ENCODE assay signal across 9 cellular contexts in the genomic region with DNA sequence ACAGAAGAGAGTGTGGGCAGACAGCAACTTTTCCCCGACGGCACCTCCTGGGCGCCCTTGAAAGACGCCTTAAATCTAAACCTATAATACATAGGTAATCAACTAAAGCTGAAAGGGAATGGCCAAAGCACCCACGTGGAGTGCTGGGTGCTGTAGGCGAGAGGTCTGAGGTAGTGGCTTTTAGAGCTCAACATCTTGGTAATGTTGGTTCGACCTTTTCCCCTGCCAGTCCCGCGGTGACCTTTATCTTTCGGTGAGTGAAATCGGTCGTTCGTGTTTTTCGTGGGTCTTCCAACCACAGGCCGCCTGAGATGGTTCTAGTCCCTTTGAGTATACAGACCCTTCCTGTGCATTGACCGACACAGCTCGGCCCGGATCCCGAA. TPM values are rescaled to one million over a fixed set of nuclear protein-coding genes. Genes with fewer than 3 reads are reported as not detected.
DNase-seq lines count a peak whose midpoint lies in the region; ATAC-seq, FAIRE-seq and TF ChIP-seq lines count a peak whose summit lies in the region.
"Had no signal": no experiment of that assay in that cellular context is flagged by ENCODE, and none has a peak within 500 bp of the region (broad histone marks: within the 10 kb centered on the region; RNA-seq: fewer than 3 reads in every experiment).

No MANE protein-coding gene starts in this region.

- H3K9me3 ChIP-seq in HepG2 (ENCODE audit: low read length) (no peaks in the 10 kb centered on the region), right lobe of liver (no peaks in the 10 kb centered on the region), HUES48 (ENCODE audit: control insufficient read depth, insufficient read depth, low read length) (no peaks in the 10 kb centered on the region), neural cell (ENCODE audit: low read length) (no peaks in the 10 kb centered on the region), SJCRH30 (replicated peaks) (no peaks in the 10 kb centered on the region)

- H3K4me1 ChIP-seq in HepG2 (ENCODE audit: insufficient read depth, low read length) (peaks cover 38% of the 10 kb centered on the region), right lobe of liver (peaks cover 0 to 12% (median 0%) of the 10 kb centered on the region in 4 donors), HUES48 (ENCODE audit: control insufficient read depth, insufficient read depth, low read length) (peaks cover 15% of the 10 kb centered on the region; the same call in 1 of the 2 replicates), SJCRH30 (no peaks in the 10 kb centered on the region)

- CTCF ChIA-PET in HepG2 (lab: Yijun Ruan, JAX; ENCODE audit: low intra/inter-chr PET ratio, low total read pairs), result interaction anchor here (1.1 to 1.5 kb wide), 2 partner anchors 19 to 22 kb away, joined by 4 to 6 read pairs; no protein-coding TSS in a partner anchor

- DNase-seq in HepG2 (ENCODE audit: low spot score), result no peak
- DNase-seq in right lobe of liver, result no peak
- no peak for DNase-seq in bronchial epithelial cell (ENCODE audit: low read depth)
- DNase-seq in NCI-H510A treated with DMSO at 0.1 percent for 48 hours (lab: John Stamatoyannopoulos, UW), result no peak
- no peak for DNase-seq in SJCRH30

- WGBS in HepG2 (ENCODE audit: low lambda C conversion rate), result 3% methylated on average over 19 of the region's 19 CpGs
- 4% methylated on average over 9 of the region's 19 CpGs for WGBS in right lobe of liver (ENCODE audit: insufficient coverage, low coverage, low lambda C conversion rate, missing lambda C conversion rate)

- H3K36me3 ChIP-seq in HepG2 (replicated peaks in 1 of 2; ENCODE audit: control insufficient read depth in 1 of 2, insufficient read depth in 2 of 2, low read length in 2 of 2) (no peaks in the 10 kb centered on the region), right lobe of liver (no peaks in the 10 kb centered on the region), HUES48 (ENCODE audit: control insufficient read depth, insufficient read depth, low read length) (no peaks in the 10 kb centered on the region), bronchial epithelial cell (ENCODE audit: control insufficient read depth, insufficient read depth, low read length) (no peaks in the 10 kb centered on the region), neural cell (ENCODE audit: insufficient read depth, low read length) (no peaks in the 10 kb centered on the region), SJCRH30 (no peaks in the 10 kb centered on the region)

- H2AFZ ChIP-seq in HepG2 (ENCODE audit: low read length), result no peak overlapping the region
- no peak overlapping the region for H2AFZ ChIP-seq in neural cell (ENCODE audit: low read depth, low read length)

- no peaks in the 10 kb centered on the region; a peak in 1 of 5 replicates for H3K27me3 ChIP-seq in HepG2 (ENCODE audit: control insufficient read depth in 1 of 2, insufficient read depth in 2 of 2, low read length in 2 of 2)
- peaks cover 5 to 26% of the 10 kb centered on the region in 2 donors for H3K27me3 ChIP-seq in right lobe of liver
- H3K27me3 ChIP-seq in HUES48 (ENCODE audit: control insufficient read depth, insufficient read depth, low read length), result peaks cover 37% of the 10 kb centered on the region
- H3K27me3 ChIP-seq in bronchial epithelial cell (ENCODE audit: control insufficient read depth, insufficient read depth, low read length), result peaks cover 1% of the 10 kb centered on the region
- H3K27me3 ChIP-seq in neural cell (ENCODE audit: insufficient read depth, low read depth, low read length), result peaks cover 79% of the 10 kb centered on the region
- H3K27me3 ChIP-seq in SJCRH30, result peaks cover 11% of the 10 kb centered on the region; the same call in 1 of the 2 replicates

- BruUV-seq in HepG2 (replicated peaks; lab: Mats Ljungman, UMichigan), result no TSS peak

- TF ChIP-seq CTCF in HepG2 (CRISPR knock-in tag; IDR thresholded peaks at IDR 0.05) (no peak), right lobe of liver (IDR thresholded peaks at IDR 0.05) (no peak), bronchial epithelial cell (IDR thresholded peaks at IDR 0.05; ENCODE audit: insufficient read depth, low read length, severe bottlenecking) (no peak), neural cell (IDR thresholded peaks at IDR 0.05; ENCODE audit: poor library complexity, severe bottlenecking) (no peak)

- no peak for TF ChIP-seq EP300 in HepG2 (IDR thresholded peaks at IDR 0.05; ENCODE audit: low read depth in 2 of 2, low read length in 2 of 2)
- TF ChIP-seq EP300 in HepG2 (CRISPR knock-in tag; IDR thresholded peaks at IDR 0.05; ENCODE audit: borderline replicate concordance), result no peak
- no peak for TF ChIP-seq EP300 in neural cell (conservative IDR thresholded peaks at IDR 0.05; ENCODE audit: poor library complexity, severe bottlenecking)

- H3K4me3 ChIP-seq in HepG2 (replicated peaks in 1 of 3; ENCODE audit: insufficient read depth in 1 of 3, low read depth in 2 of 3, low read length in 3 of 3) (peak overlapping the region; percentile 69 to 78 (median 77)), right lobe of liver (no peak overlapping the region), HUES48 (ENCODE audit: low read depth, low read length) (peak overlapping the region; percentile 88), bronchial epithelial cell (ENCODE audit: low read depth, low read length) (peak overlapping the region; percentile 34), neural cell (ENCODE audit: low read length) (peak overlapping the region; percentile 69), SJCRH30 (no peak overlapping the region)

- H3F3A ChIP-seq in neural cell (ENCODE audit: insufficient read depth, low read length, poor library complexity, severe bottlenecking), result no peaks in the 10 kb centered on the region

- FAIRE-seq in HepG2 (lab: Jason Lieb, UNC), result no peak
- FAIRE-seq in bronchial epithelial cell (lab: Jason Lieb, UNC), result no peak
- FAIRE-seq: colon had no signal

- in situ Hi-C loops in HepG2 (cut with HindIII; ENCODE audit: extremely low pct_ligation_motif_present, low pct_unique_long_range_greater_than_20kb), result loop anchor here (5.0 kb wide), 1 partner anchor 50 kb away; a partner anchor contains a TSS

- no peak for TF ChIP-seq RAD21 in HepG2 (CRISPR knock-in tag; IDR thresholded peaks at IDR 0.05)
- no peak for TF ChIP-seq RAD21 in neural cell (conservative IDR thresholded peaks at IDR 0.05)

- H3K27ac ChIP-seq in HepG2 (ENCODE audit: extremely low read length, insufficient read depth, low read length) (peak overlapping the region; percentile 16), right lobe of liver (no peak overlapping the region), HUES48 (ENCODE audit: low read depth, low read length) (no peak overlapping the region), neural cell (ENCODE audit: low read length) (no peak overlapping the region), SJCRH30 (no peak overlapping the region)

- TF ChIP-seq POLR2A in HepG2 (IDR thresholded peaks at IDR 0.05; ENCODE audit: insufficient read depth in 1 of 2, low read depth in 2 of 2, low read length in 2 of 2) (no peak), right lobe of liver (IDR thresholded peaks at IDR 0.05) (no peak)

- H3K79me2 ChIP-seq in HepG2 (ENCODE audit: insufficient read depth, low read length) (no peaks in the 10 kb centered on the region), neural cell (replicated peaks; ENCODE audit: insufficient read depth, low read length) (no peaks in the 10 kb centered on the region)

- H4K20me1 ChIP-seq in HepG2 (ENCODE audit: insufficient read depth, low read length) (no peaks in the 10 kb centered on the region), neural cell (ENCODE audit: insufficient read depth) (no peaks in the 10 kb centered on the region)

- POLR2A ChIA-PET in HepG2 (lab: Yijun Ruan, JAX), result interaction anchor here (0.6 to 3.3 kb wide), 8 partner anchors 19 to 289 kb away, joined by 3 to 99 read pairs (median 6); a partner anchor contains a TSS

- no peaks in the 10 kb centered on the region for H3K9me2 ChIP-seq in neural cell (ENCODE audit: insufficient read depth, low read length)

- H3K4me2 ChIP-seq in HepG2 (ENCODE audit: low read depth, low read length) (peak overlapping the region; percentile 78), neural cell (ENCODE audit: low read length) (peak overlapping the region; percentile 66)

- ATAC-seq in HepG2 (peak; percentile 53), right lobe of liver (no peak), HG02571 (IDR thresholded peaks at IDR 0.05; ENCODE audit: unreplicated experiment) (no peak)

- intact Hi-C loops in HepG2 (cut with micrococcal nuclease; ENCODE audit: unreplicated experiment), result loop anchor here (1.0 to 2.0 kb wide), 2 partner anchors 19 to 24 kb away; no protein-coding TSS in a partner anchor
- intact Hi-C loops in right lobe of liver (cut with DNase I), result no loop called here

- peak overlapping the region; percentile 48 for H3K9ac ChIP-seq in HepG2 (ENCODE audit: insufficient read depth, low read depth, low read length)
- no peak overlapping the region for H3K9ac ChIP-seq in HUES48 (ENCODE audit: low read depth, low read length)
- no peak overlapping the region for H3K9ac ChIP-seq in neural cell (ENCODE audit: low read length)

RNA-seq across cellular contexts. Expression of a gene that starts 9.1 kb away (rescaled TPM):
- total RNA-seq in HepG2 (2016; rRNA removed; fragmentation: Illumina TruSeq; extraction: Trizol) (not detected in 2 replicates), right lobe of liver (not detected), bronchial epithelial cell (not detected in 2 replicates)
- total RNA-seq in HepG2 (2016; cell fraction: cytosol; rRNA removed; fragmentation: Illumina TruSeq; extraction: Trizol; ENCODE audit: low read depth), result not detected in 2 replicates
- total RNA-seq in HepG2 (2016; cell fraction: insoluble cytoplasmic fraction; rRNA removed; fragmentation: Illumina TruSeq; extraction: Trizol), result not detected in 2 replicates
- total RNA-seq in HepG2 (2016; cell fraction: membrane; rRNA removed; fragmentation: Illumina TruSeq; extraction: Trizol), result not detected in 2 replicates
- not detected in 2 replicates for total RNA-seq in HepG2 (2016; cell fraction: nucleus; rRNA removed; fragmentation: Illumina TruSeq; extraction: Trizol)
- polyA plus RNA-seq in HepG2 (2011; rRNA removed) (0.09 TPM in 1 of 2 replicates, not detected in the other), neural cell (not detected in 2 replicates)
- not detected in 2 replicates for polyA plus RNA-seq in HepG2 (2011; cell fraction: cytosol; rRNA removed)
- polyA plus RNA-seq in HepG2 (2011; cell fraction: nucleus; rRNA removed), result 0.18 and 0.38 TPM in 2 replicates
- not detected in 2 replicates for polyA plus RNA-seq in HepG2 (2012)
- polyA plus RNA-seq in HepG2 (2016; cell fraction: cytosol; fragmentation: Illumina TruSeq; extraction: Trizol; ENCODE audit: low read depth), result not detected in 2 replicates
- polyA plus RNA-seq in HepG2 (2016; cell fraction: insoluble cytoplasmic fraction; fragmentation: Illumina TruSeq; extraction: Trizol; ENCODE audit: low read depth), result not detected in 2 replicates
- polyA plus RNA-seq in HepG2 (2016; cell fraction: membrane; fragmentation: Illumina TruSeq; extraction: Trizol; ENCODE audit: low read depth), result not detected in 2 replicates
- polyA plus RNA-seq in HepG2 (2016; cell fraction: nucleus; fragmentation: Illumina TruSeq; extraction: Trizol; ENCODE audit: insufficient read depth, low read depth), result not detected in 2 replicates
- polyA minus RNA-seq in HepG2 (2011; rRNA and poly(A)+ RNA removed; ENCODE audit: low replicate concordance), result 0.26 and 0.50 TPM in 2 replicates
- not detected in 2 replicates for polyA minus RNA-seq in HepG2 (2011; cell fraction: cytosol; rRNA and poly(A)+ RNA removed)
- not detected in 2 replicates for polyA minus RNA-seq in HepG2 (2011; cell fraction: nucleus; rRNA and poly(A)+ RNA removed)
- not detected in 2 replicates for polyA minus RNA-seq in neural cell
- not detected in 2 replicates for total RNA-seq in SJCRH30 (2014; rRNA removed; shearing (Covaris generic))

RNA-seq across cellular contexts. Expression of a gene that starts 41.3 kb away (rescaled TPM):
- total RNA-seq in HepG2 (2016; rRNA removed; fragmentation: Illumina TruSeq; extraction: Trizol), result not detected in 2 replicates
- not detected in 2 replicates for total RNA-seq in HepG2 (2016; cell fraction: cytosol; rRNA removed; fragmentation: Illumina TruSeq; extraction: Trizol; ENCODE audit: low read depth)
- not detected in 2 replicates for total RNA-seq in HepG2 (2016; cell fraction: insoluble cytoplasmic fraction; rRNA removed; fragmentation: Illumina TruSeq; extraction: Trizol)
- total RNA-seq in HepG2 (2016; cell fraction: membrane; rRNA removed; fragmentation: Illumina TruSeq; extraction: Trizol), result not detected in 2 replicates
- not detected in 2 replicates for total RNA-seq in HepG2 (2016; cell fraction: nucleus; rRNA removed; fragmentation: Illumina TruSeq; extraction: Trizol)
- polyA plus RNA-seq in HepG2 (2011; rRNA removed), result not detected in 2 replicates
- not detected in 2 replicates for polyA plus RNA-seq in HepG2 (2011; cell fraction: cytosol; rRNA removed)
- not detected in 2 replicates for polyA plus RNA-seq in HepG2 (2011; cell fraction: nucleus; rRNA removed)
- polyA plus RNA-seq in HepG2 (2012), result not detected in 2 replicates
- polyA plus RNA-seq in HepG2 (2016; cell fraction: cytosol; fragmentation: Illumina TruSeq; extraction: Trizol; ENCODE audit: low read depth), result not detected in 2 replicates
- not detected in 2 replicates for polyA plus RNA-seq in HepG2 (2016; cell fraction: insoluble cytoplasmic fraction; fragmentation: Illumina TruSeq; extraction: Trizol; ENCODE audit: low read depth)
- polyA plus RNA-seq in HepG2 (2016; cell fraction: membrane; fragmentation: Illumina TruSeq; extraction: Trizol; ENCODE audit: low read depth), result not detected in 2 replicates
- polyA plus RNA-seq in HepG2 (2016; cell fraction: nucleus; fragmentation: Illumina TruSeq; extraction: Trizol; ENCODE audit: insufficient read depth, low read depth), result not detected in 2 replicates
- polyA minus RNA-seq in HepG2 (2011; rRNA and poly(A)+ RNA removed; ENCODE audit: low replicate concordance), result not detected in 2 replicates
- polyA minus RNA-seq in HepG2 (2011; cell fraction: cytosol; rRNA and poly(A)+ RNA removed), result not detected in 2 replicates
- polyA minus RNA-seq in HepG2 (2011; cell fraction: nucleus; rRNA and poly(A)+ RNA removed), result not detected in 2 replicates
- not detected for total RNA-seq in right lobe of liver
- not detected in 2 replicates for total RNA-seq in bronchial epithelial cell
- polyA plus RNA-seq in neural cell, result not detected in 2 replicates
- polyA minus RNA-seq in neural cell, result not detected in 2 replicates
- total RNA-seq in SJCRH30 (2014; rRNA removed; shearing (Covaris generic)), result not detected in 2 replicates

RNA-seq across cellular contexts. Expression of a gene that starts 44.6 kb away (rescaled TPM):
- not detected in 2 replicates for total RNA-seq in HepG2 (2016; rRNA removed; fragmentation: Illumina TruSeq; extraction: Trizol)
- not detected in 2 replicates for total RNA-seq in HepG2 (2016; cell fraction: cytosol; rRNA removed; fragmentation: Illumina TruSeq; extraction: Trizol; ENCODE audit: low read depth)
- not detected in 2 replicates for total RNA-seq in HepG2 (2016; cell fraction: insoluble cytoplasmic fraction; rRNA removed; fragmentation: Illumina TruSeq; extraction: Trizol)
- total RNA-seq in HepG2 (2016; cell fraction: membrane; rRNA removed; fragmentation: Illumina TruSeq; extraction: Trizol), result not detected in 2 replicates
- not detected in 2 replicates for total RNA-seq in HepG2 (2016; cell fraction: nucleus; rRNA removed; fragmentation: Illumina TruSeq; extraction: Trizol)
- polyA plus RNA-seq in HepG2 (2011; rRNA removed), result not detected in 2 replicates
- polyA plus RNA-seq in HepG2 (2011; cell fraction: cytosol; rRNA removed), result not detected in 2 replicates
- polyA plus RNA-seq in HepG2 (2011; cell fraction: nucleus; rRNA removed), result not detected in 2 replicates
- not detected in 2 replicates for polyA plus RNA-seq in HepG2 (2012)
- not detected in 2 replicates for polyA plus RNA-seq in HepG2 (2016; cell fraction: cytosol; fragmentation: Illumina TruSeq; extraction: Trizol; ENCODE audit: low read depth)
- not detected in 2 replicates for polyA plus RNA-seq in HepG2 (2016; cell fraction: insoluble cytoplasmic fraction; fragmentation: Illumina TruSeq; extraction: Trizol; ENCODE audit: low read depth)
- not detected in 2 replicates for polyA plus RNA-seq in HepG2 (2016; cell fraction: membrane; fragmentation: Illumina TruSeq; extraction: Trizol; ENCODE audit: low read depth)
- not detected in 2 replicates for polyA plus RNA-seq in HepG2 (2016; cell fraction: nucleus; fragmentation: Illumina TruSeq; extraction: Trizol; ENCODE audit: insufficient read depth, low read depth)
- polyA minus RNA-seq in HepG2 (2011; rRNA and poly(A)+ RNA removed; ENCODE audit: low replicate concordance), result not detected in 2 replicates
- polyA minus RNA-seq in HepG2 (2011; cell fraction: cytosol; rRNA and poly(A)+ RNA removed), result not detected in 2 replicates
- not detected in 2 replicates for polyA minus RNA-seq in HepG2 (2011; cell fraction: nucleus; rRNA and poly(A)+ RNA removed)
- total RNA-seq in right lobe of liver, result not detected
- not detected in 2 replicates for total RNA-seq in bronchial epithelial cell
- polyA plus RNA-seq in neural cell, result not detected in 2 replicates
- not detected in 2 replicates for polyA minus RNA-seq in neural cell
- not detected in 2 replicates for total RNA-seq in SJCRH30 (2014; rRNA removed; shearing (Covaris generic))

RNA-seq across cellular contexts. Expression of a gene that starts 51.9 kb away (rescaled TPM):
- total RNA-seq in HepG2 (2016; rRNA removed; fragmentation: Illumina TruSeq; extraction: Trizol), result 72.6 and 109 TPM in 2 replicates
- 10.9 and 11.4 TPM in 2 replicates for total RNA-seq in HepG2 (2016; cell fraction: cytosol; rRNA removed; fragmentation: Illumina TruSeq; extraction: Trizol; ENCODE audit: low read depth)
- 67.4 and 98.7 TPM in 2 replicates for total RNA-seq in HepG2 (2016; cell fraction: insoluble cytoplasmic fraction; rRNA removed; fragmentation: Illumina TruSeq; extraction: Trizol)
- 28.9 and 30.2 TPM in 2 replicates for total RNA-seq in HepG2 (2016; cell fraction: membrane; rRNA removed; fragmentation: Illumina TruSeq; extraction: Trizol)
- total RNA-seq in HepG2 (2016; cell fraction: nucleus; rRNA removed; fragmentation: Illumina TruSeq; extraction: Trizol), result 95.6 and 108 TPM in 2 replicates
- 983 and 1,053 TPM in 2 replicates for polyA plus RNA-seq in HepG2 (2011; rRNA removed)
- 857 and 1,050 TPM in 2 replicates for polyA plus RNA-seq in HepG2 (2011; cell fraction: cytosol; rRNA removed)
- polyA plus RNA-seq in HepG2 (2011; cell fraction: nucleus; rRNA removed), result 311 and 364 TPM in 2 replicates
- 204 and 361 TPM in 2 replicates for polyA plus RNA-seq in HepG2 (2012)
- polyA plus RNA-seq in HepG2 (2016; cell fraction: cytosol; fragmentation: Illumina TruSeq; extraction: Trizol; ENCODE audit: low read depth), result 16.1 and 18.9 TPM in 2 replicates
- 74.2 and 86.3 TPM in 2 replicates for polyA plus RNA-seq in HepG2 (2016; cell fraction: insoluble cytoplasmic fraction; fragmentation: Illumina TruSeq; extraction: Trizol; ENCODE audit: low read depth)
- polyA plus RNA-seq in HepG2 (2016; cell fraction: membrane; fragmentation: Illumina TruSeq; extraction: Trizol; ENCODE audit: low read depth), result 32.5 and 32.6 TPM in 2 replicates
- polyA plus RNA-seq in HepG2 (2016; cell fraction: nucleus; fragmentation: Illumina TruSeq; extraction: Trizol; ENCODE audit: insufficient read depth, low read depth), result 155 and 191 TPM in 2 replicates
- 8.4 and 784 TPM in 2 replicates for polyA minus RNA-seq in HepG2 (2011; rRNA and poly(A)+ RNA removed; ENCODE audit: low replicate concordance)
- 239 and 293 TPM in 2 replicates for polyA minus RNA-seq in HepG2 (2011; cell fraction: cytosol; rRNA and poly(A)+ RNA removed)
- 93.9 and 153 TPM in 2 replicates for polyA minus RNA-seq in HepG2 (2011; cell fraction: nucleus; rRNA and poly(A)+ RNA removed)
- total RNA-seq in right lobe of liver, result 100 to 1,000 TPM; 129 to 175 (median 151) TPM
- total RNA-seq in bronchial epithelial cell, result 2.9 and 4.7 TPM in 2 replicates
- polyA plus RNA-seq in neural cell, result 1.1 TPM in 1 of 2 replicates, not detected in the other
- 0.23 and 1.7 TPM in 2 replicates for polyA minus RNA-seq in neural cell
- 0.69 and 0.71 TPM in 2 replicates for total RNA-seq in SJCRH30 (2014; rRNA removed; shearing (Covaris generic))

RNA-seq across cellular contexts. Expression of a gene that starts 56.1 kb away (rescaled TPM):
- 50.4 and 83.6 TPM in 2 replicates for total RNA-seq in HepG2 (2016; rRNA removed; fragmentation: Illumina TruSeq; extraction: Trizol)
- 23.2 and 27.0 TPM in 2 replicates for total RNA-seq in HepG2 (2016; cell fraction: cytosol; rRNA removed; fragmentation: Illumina TruSeq; extraction: Trizol; ENCODE audit: low read depth)
- total RNA-seq in HepG2 (2016; cell fraction: insoluble cytoplasmic fraction; rRNA removed; fragmentation: Illumina TruSeq; extraction: Trizol), result 48.4 and 82.5 TPM in 2 replicates
- 22.2 and 27.0 TPM in 2 replicates for total RNA-seq in HepG2 (2016; cell fraction: membrane; rRNA removed; fragmentation: Illumina TruSeq; extraction: Trizol)
- 69.5 and 76.6 TPM in 2 replicates for total RNA-seq in HepG2 (2016; cell fraction: nucleus; rRNA removed; fragmentation: Illumina TruSeq; extraction: Trizol)
- polyA plus RNA-seq in HepG2 (2011; rRNA removed), result 401 and 507 TPM in 2 replicates
- polyA plus RNA-seq in HepG2 (2011; cell fraction: cytosol; rRNA removed), result 420 and 539 TPM in 2 replicates
- polyA plus RNA-seq in HepG2 (2011; cell fraction: nucleus; rRNA removed), result 150 and 205 TPM in 2 replicates
- 329 and 401 TPM in 2 replicates for polyA plus RNA-seq in HepG2 (2012)
- polyA plus RNA-seq in HepG2 (2016; cell fraction: cytosol; fragmentation: Illumina TruSeq; extraction: Trizol; ENCODE audit: low read depth), result 25.5 and 31.5 TPM in 2 replicates
- polyA plus RNA-seq in HepG2 (2016; cell fraction: insoluble cytoplasmic fraction; fragmentation: Illumina TruSeq; extraction: Trizol; ENCODE audit: low read depth), result 65.2 and 70.4 TPM in 2 replicates
- polyA plus RNA-seq in HepG2 (2016; cell fraction: membrane; fragmentation: Illumina TruSeq; extraction: Trizol; ENCODE audit: low read depth), result 23.0 and 26.6 TPM in 2 replicates
- 153 and 158 TPM in 2 replicates for polyA plus RNA-seq in HepG2 (2016; cell fraction: nucleus; fragmentation: Illumina TruSeq; extraction: Trizol; ENCODE audit: insufficient read depth, low read depth)
- 12.3 and 417 TPM in 2 replicates for polyA minus RNA-seq in HepG2 (2011; rRNA and poly(A)+ RNA removed; ENCODE audit: low replicate concordance)
- polyA minus RNA-seq in HepG2 (2011; cell fraction: cytosol; rRNA and poly(A)+ RNA removed), result 112 and 146 TPM in 2 replicates
- 99.3 and 162 TPM in 2 replicates for polyA minus RNA-seq in HepG2 (2011; cell fraction: nucleus; rRNA and poly(A)+ RNA removed)
- total RNA-seq in right lobe of liver, result 1,000 to 10,000 TPM in 1 of 6 experiments, 100 to 1,000 TPM in 5; 361 to 1,830 (median 780) TPM
- total RNA-seq in bronchial epithelial cell, result 2.4 and 2.9 TPM in 2 replicates
- 0.47 TPM in 1 of 2 replicates, not detected in the other for polyA plus RNA-seq in neural cell
- polyA minus RNA-seq in neural cell, result 0.58 TPM in 1 of 2 replicates, not detected in the other
- 0.49 and 0.79 TPM in 2 replicates for total RNA-seq in SJCRH30 (2014; rRNA removed; shearing (Covaris generic))

Comparison
In these comparisons a context has a peak if more than half of its experiments do, and no peak if none do; other contexts are left out.
1. H3K4me3 ChIP-seq: peak in HepG2 (3 of 3), HUES48 (single experiment), bronchial epithelial cell (single experiment) and neural cell (single experiment); none in right lobe of liver (0 of 3) and SJCRH30 (single experiment).